8 cellular contexts compared by ENCODE assay signal in genomic region chr17:65750678-65751077, GRCh38.
DNase-seq lines count a peak whose midpoint lies in the region; ATAC-seq, FAIRE-seq and TF ChIP-seq lines count a peak whose summit lies in the region.

No MANE protein-coding gene starts in this region.

- H3K27ac ChIP-seq in A549 (peak overlapping the region; percentile 12 to 71; a peak in 4 of 6 replicates), hepatocyte (no peak overlapping the region)

- H3K9me2 ChIP-seq in hepatocyte (replicated peaks; ENCODE audit: insufficient read depth): no peaks in the 10 kb centered on the region

- H3K27ac Mint-ChIP-seq in activated naive CD8-positive, alpha-beta T cell: peak overlapping the region; percentile 73

- peak; percentile 67 to 91 for DNase-seq in A549 (ENCODE audit: low read depth in 1 of 2, low spot score in 1 of 2)
- peak; percentile 92 for DNase-seq in HCEC 1CT
- DNase-seq in RKO (ENCODE audit: low spot score): peak; percentile 54
- peak; percentile 64 for DNase-seq in hepatocyte (ENCODE audit: low spot score)
- peak; percentile 5 for DNase-seq in stimulated activated CD8-positive, alpha-beta memory T cell treated with anti-CD3 and anti-CD28 coated beads, Interleukin-15, amount 100 ng/mL, for 1 hour (ENCODE audit: low read depth)
- DNase-seq in NCI-H524 (lab: John Stamatoyannopoulos, UW): no peak

- H3K4me3 Mint-ChIP-seq in activated naive CD8-positive, alpha-beta T cell: peak overlapping the region; percentile 33

- CTCF ChIA-PET in A549 (lab: Yijun Ruan, JAX): interaction anchor here (1.1 kb wide), 1 partner anchor 44 kb away, joined by 3 read pairs; no protein-coding TSS in a partner anchor

- no peaks in the 10 kb centered on the region for H3K9me3 Mint-ChIP-seq in activated naive CD8-positive, alpha-beta T cell (ENCODE audit: low read depth)

- FAIRE-seq in A549 (lab: Jason Lieb, UNC): peak; percentile 99

- H3K79me2 ChIP-seq in hepatocyte: no peaks in the 10 kb centered on the region

- TF ChIP-seq CTCF in A549 (IDR thresholded peaks at IDR 0.05) (no peak), hepatocyte (IDR thresholded peaks at IDR 0.05; ENCODE audit: poor library complexity) (no peak)

- no peaks in the 10 kb centered on the region for H3K27me3 ChIP-seq in hepatocyte

- peaks cover 22% of the 10 kb centered on the region for H3K4me1 Mint-ChIP-seq in activated naive CD8-positive, alpha-beta T cell (ENCODE audit: low read depth)

- peaks cover 3% of the 10 kb centered on the region for H3K36me3 Mint-ChIP-seq in activated naive CD8-positive, alpha-beta T cell

- H3K4me3 ChIP-seq in A549 (no peak overlapping the region), hepatocyte (no peak overlapping the region)

- no peaks in the 10 kb centered on the region for H3K36me3 ChIP-seq in hepatocyte (replicated peaks; ENCODE audit: insufficient read depth, low read depth)

- no peaks in the 10 kb centered on the region for H3K9me3 ChIP-seq in A549
- no peaks in the 10 kb centered on the region for H3K9me3 ChIP-seq in hepatocyte (ENCODE audit: low read depth)

- no peaks in the 10 kb centered on the region for H4K20me1 ChIP-seq in hepatocyte (ENCODE audit: insufficient read depth, poor library complexity, severe bottlenecking)

- TF ChIP-seq EP300 in A549 (IDR thresholded peaks at IDR 0.05): peak; percentile 71 to 74; a peak in 3 of 5 replicates

- H3K27me3 Mint-ChIP-seq in activated naive CD8-positive, alpha-beta T cell: no peaks in the 10 kb centered on the region

- ATAC-seq in A549: peak; percentile 94 to 97
- ATAC-seq in GM19351 (IDR thresholded peaks at IDR 0.05; ENCODE audit: unreplicated experiment): no peak

- H2AFZ ChIP-seq in hepatocyte: no peak overlapping the region

- TF ChIP-seq RAD21 in A549 (conservative IDR thresholded peaks at IDR 0.05 in 1 of 2, IDR thresholded peaks at IDR 0.05 in 1 of 2): peak in 1 of 2 experiments; percentile 53; a peak in 4 of 5 replicates

- no peak for TF ChIP-seq POLR2A in A549 (IDR thresholded peaks at IDR 0.05; ENCODE audit: low read length)

- 5% methylated on average over 2 of the region's 2 CpGs for WGBS in A549 (ENCODE audit: missing lambda C conversion rate)
- WGBS in hepatocyte (ENCODE audit: low lambda C conversion rate, missing lambda C conversion rate): 30% methylated on average over 2 of the region's 2 CpGs

- POLR2A ChIA-PET in A549 (lab: Yijun Ruan, JAX): interaction anchor here (0.6 to 1.1 kb wide), 2 partner anchors 33 to 460 kb away, joined by 3 to 4 read pairs; no protein-coding TSS in a partner anchor

- peaks cover 22% of the 10 kb centered on the region for H3K4me1 ChIP-seq in A549
- peaks cover 10% of the 10 kb centered on the region for H3K4me1 ChIP-seq in hepatocyte (ENCODE audit: insufficient read depth)

- peak overlapping the region; percentile 57 for H3K4me2 ChIP-seq in A549
- no peak overlapping the region for H3K4me2 ChIP-seq in hepatocyte

TF ChIP-seq in A549, 52 proteins besides CTCF, POLR2A, EP300 and RAD21:
- TF ChIP-seq SMC3 (IDR thresholded peaks at IDR 0.05): peak; percentile 52; the same call in 2 of the 3 replicates
- TF ChIP-seq JUNB (IDR thresholded peaks at IDR 0.05): peak; percentile 86
- peak; percentile 84 to 85 for TF ChIP-seq JUN (IDR thresholded peaks at IDR 0.05)
- peak; percentile 86 for TF ChIP-seq GATA3 (IDR thresholded peaks at IDR 0.05; ENCODE audit: borderline replicate concordance)
- peak; percentile 89; the same call in 1 of the 3 replicates for TF ChIP-seq BCL3 (IDR thresholded peaks at IDR 0.05)
- peak in 1 of 2 experiments; percentile 38; a peak in 1 of 4 replicates for TF ChIP-seq CEBPB (IDR thresholded peaks at IDR 0.05)
- no peak for TF ChIP-seq TFCP2L1 (CRISPR knock-in tag; IDR thresholded peaks at IDR 0.05)
- no peak for TF ChIP-seq PBX3 (IDR thresholded peaks at IDR 0.05)
- no peak for TF ChIP-seq ZFP36 (IDR thresholded peaks at IDR 0.05; ENCODE audit: borderline replicate concordance, partially characterized antibody)
- no peak for TF ChIP-seq EHF (CRISPR knock-in tag; IDR thresholded peaks at IDR 0.05)
- no peak for TF ChIP-seq KDM5A (IDR thresholded peaks at IDR 0.05)
- TF ChIP-seq NPAS2 (CRISPR knock-in tag; IDR thresholded peaks at IDR 0.05; ENCODE audit: borderline replicate concordance): no peak
- TF ChIP-seq USF2 (IDR thresholded peaks at IDR 0.05): no peak

Comparison
In these comparisons a context has a peak if more than half of its experiments do, and no peak if none do; other contexts are left out.
1. DNase-seq: peak in A549 (2 of 2), HCEC 1CT (single experiment), RKO (single experiment), hepatocyte (single experiment) and stimulated activated CD8-positive, alpha-beta memory T cell treated with anti-CD3 and anti-CD28 coated beads, Interleukin-15, amount 100 ng/mL, for 1 hour (single experiment); none in NCI-H524 (0 of 2).